ENCODE assay signal across 23 cellular contexts in the genomic region with DNA sequence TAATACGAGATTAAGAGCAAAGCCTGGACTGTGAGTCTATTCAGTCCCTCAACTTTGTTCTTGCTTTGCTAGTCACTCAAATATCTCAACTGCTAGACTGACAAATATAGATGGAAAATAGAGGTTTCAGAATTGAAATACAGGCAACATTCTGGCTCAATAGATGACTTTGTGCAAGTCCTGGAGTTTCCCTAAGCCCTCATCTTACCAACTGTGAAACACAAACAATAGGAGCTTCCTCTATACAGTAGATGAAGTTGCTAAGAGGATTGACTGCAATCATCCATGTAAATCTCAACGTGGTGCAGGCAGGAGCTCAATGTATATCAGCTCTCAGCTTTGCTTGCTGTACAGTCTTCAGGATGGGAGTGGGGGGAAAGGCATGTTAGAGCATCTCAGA. TPM values are rescaled to one million over a fixed set of nuclear protein-coding genes. Genes with fewer than 3 reads are reported as not detected.
DNase-seq lines count a peak whose midpoint lies in the region; ATAC-seq and TF ChIP-seq lines count a peak whose summit lies in the region.
"Had no signal": no experiment of that assay in that cellular context is flagged by ENCODE, and none has a peak within 500 bp of the region (broad histone marks: within the 10 kb centered on the region; RNA-seq: fewer than 3 reads in every experiment).

No MANE protein-coding gene starts in this region.

- no peaks in the 10 kb centered on the region for H3K36me3 ChIP-seq in naive thymus-derived CD4-positive, alpha-beta T cell (ENCODE audit: control insufficient read depth in 2 of 3, insufficient read depth in 3 of 3, low read length in 3 of 3)
- H3K36me3 ChIP-seq in spleen = no peaks in the 10 kb centered on the region
- H3K36me3 ChIP-seq: HAP-1, Peyer's patch had no signal

- POLR2A ChIA-PET in activated CD4-positive, alpha-beta T cell treated with anti-CD3 and anti-CD28 coated beads for 36 hours (lab: Charles Lee) = no interaction called here
- POLR2A ChIA-PET in naive thymus-derived CD4-positive, alpha-beta T cell (lab: Charles Lee) = no interaction called here

- no peaks in the 10 kb centered on the region for H3K4me1 ChIP-seq in naive thymus-derived CD4-positive, alpha-beta T cell (ENCODE audit: control insufficient read depth in 2 of 2, insufficient read depth in 2 of 2, low read length in 2 of 2)
- H3K4me1 ChIP-seq in spleen = peaks cover 14 to 96% (median 49%) of the 10 kb centered on the region in 6 donors
- H3K4me1 ChIP-seq: HAP-1 had no signal

- TF ChIP-seq CTCF in chondrocyte (IDR thresholded peaks at IDR 0.05) (no peak), spleen (IDR thresholded peaks at IDR 0.05 in 8 of 11, conservative IDR thresholded peaks at IDR 0.05 in 3 of 11) (no peak)

- CTCF ChIA-PET in activated CD4-positive, alpha-beta T cell treated with anti-CD3 and anti-CD28 coated beads for 36 hours (lab: Charles Lee) = interaction anchor here (0.6 to 0.8 kb wide), 2 partner anchors 9 to 68 kb away, joined by 3 to 4 read pairs; no protein-coding TSS in a partner anchor
- CTCF ChIA-PET in naive thymus-derived CD4-positive, alpha-beta T cell (lab: Charles Lee) = interaction anchor here (0.5 to 1.1 kb wide), 3 partner anchors 33 to 1556 kb away, joined by 3 read pairs; no protein-coding TSS in a partner anchor

- no peak overlapping the region for H3K4me3 ChIP-seq in naive thymus-derived CD4-positive, alpha-beta T cell (ENCODE audit: low read length)
- H3K4me3 ChIP-seq in spleen = no peak overlapping the region
- H3K4me3 ChIP-seq: GM23338, HAP-1, Peyer's patch had no signal

- 57 to 68% (median 59%) methylated on average over 2 of the region's 2 CpGs for WGBS in spleen, 5 donors

- H3K36me3 Mint-ChIP-seq in activated CD4-positive, alpha-beta T cell treated with anti-CD3 and anti-CD28 coated beads for 36 hours (ENCODE audit: low read depth) = no peaks in the 10 kb centered on the region
- H3K36me3 Mint-ChIP-seq in naive thymus-derived CD4-positive, alpha-beta T cell = no peaks in the 10 kb centered on the region
- H3K36me3 Mint-ChIP-seq in chondrocyte (ENCODE audit: low read depth) = no peaks in the 10 kb centered on the region

- no peaks in the 10 kb centered on the region for H3K27me3 ChIP-seq in naive thymus-derived CD4-positive, alpha-beta T cell (ENCODE audit: control insufficient read depth in 2 of 2, insufficient read depth in 2 of 2, low read length in 2 of 2)
- H3K27me3 ChIP-seq in spleen (replicated peaks in 1 of 7) = no peaks in the 10 kb centered on the region
- H3K27me3 ChIP-seq: Peyer's patch had no signal

- intact Hi-C loops in activated CD4-positive, alpha-beta T cell treated with anti-CD3 and anti-CD28 coated beads for 36 hours (cut with DNase I, micrococcal nuclease) = no loop called here
- intact Hi-C loops in naive thymus-derived CD4-positive, alpha-beta T cell (cut with micrococcal nuclease) = no loop called here
- intact Hi-C loops in spleen (cut with DNase I; ENCODE audit: low total_unique reads) = no loop called here

- H3K9me3 ChIP-seq in naive thymus-derived CD4-positive, alpha-beta T cell (ENCODE audit: control insufficient read depth in 2 of 3, low read length in 3 of 3) = no peaks in the 10 kb centered on the region
- no peaks in the 10 kb centered on the region for H3K9me3 ChIP-seq in spleen
- H3K9me3 ChIP-seq: HAP-1, Peyer's patch had no signal

- no peak overlapping the region for H3K27ac ChIP-seq in naive thymus-derived CD4-positive, alpha-beta T cell (ENCODE audit: low read depth, low read length)
- H3K27ac ChIP-seq in spleen = peak overlapping the region in 1 of 8 donors; percentile 88
- H3K27ac ChIP-seq: C4-2B, Peyer's patch had no signal

- no peak for DNase-seq in activated CD4-positive, alpha-beta T cell treated with anti-CD3 and anti-CD28 coated beads for 36 hours
- DNase-seq in activated CD4-positive, alpha-beta T cell treated with anti-CD3 and anti-CD28 coated beads for 1 hour = no peak
- DNase-seq in MV-4-11 (lab: John Stamatoyannopoulos, UW) (peak; percentile 36), chondrocyte (ENCODE audit: low spot score) (no peak), spleen (no peak), NCI-H1436 treated with DMSO at 0.1 percent for 48 hours (lab: John Stamatoyannopoulos, UW) (no peak)
- no peak for DNase-seq in naive thymus-derived CD4-positive, alpha-beta T cell
- DNase-seq: 8988T, DMS53, GDM1, KG1, NCI-H1092 treated with DMSO at 0.1 percent for 48 hours, NCI-H146, NCI-H2029, NCI-H2227 treated with DMSO at 0.1 percent for 48 hours, NCI-H510A, Peyer's patch had no signal

- peaks cover 14% of the 10 kb centered on the region for H3K4me1 Mint-ChIP-seq in activated CD4-positive, alpha-beta T cell treated with anti-CD3 and anti-CD28 coated beads for 36 hours
- peaks cover 6 to 14% (median 12%) of the 10 kb centered on the region in 7 donors for H3K4me1 Mint-ChIP-seq in naive thymus-derived CD4-positive, alpha-beta T cell
- peaks cover 11% of the 10 kb centered on the region for H3K4me1 Mint-ChIP-seq in chondrocyte (ENCODE audit: low read depth)
- H3K4me1 Mint-ChIP-seq: GM23338 had no signal

- no peak for TF ChIP-seq POLR2A in spleen (IDR thresholded peaks at IDR 0.05)

- peaks cover 5% of the 10 kb centered on the region for H3K27me3 Mint-ChIP-seq in activated CD4-positive, alpha-beta T cell treated with anti-CD3 and anti-CD28 coated beads for 36 hours
- peaks cover 0 to 14% (median 0%) of the 10 kb centered on the region in 5 donors for H3K27me3 Mint-ChIP-seq in naive thymus-derived CD4-positive, alpha-beta T cell
- peaks cover 35% of the 10 kb centered on the region for H3K27me3 Mint-ChIP-seq in chondrocyte (ENCODE audit: low read depth)

- H3K4me3 Mint-ChIP-seq in activated CD4-positive, alpha-beta T cell treated with anti-CD3 and anti-CD28 coated beads for 36 hours = no peak overlapping the region
- H3K4me3 Mint-ChIP-seq in naive thymus-derived CD4-positive, alpha-beta T cell = no peak overlapping the region
- H3K4me3 Mint-ChIP-seq in chondrocyte (ENCODE audit: unreplicated experiment) = no peak overlapping the region
- H3K4me3 Mint-ChIP-seq: GM23338 had no signal

- no peaks in the 10 kb centered on the region for H3K9me3 Mint-ChIP-seq in activated CD4-positive, alpha-beta T cell treated with anti-CD3 and anti-CD28 coated beads for 36 hours (ENCODE audit: low read depth)
- H3K9me3 Mint-ChIP-seq in naive thymus-derived CD4-positive, alpha-beta T cell = peaks cover 0 to 5% (median 0%) of the 10 kb centered on the region in 11 donors
- no peaks in the 10 kb centered on the region for H3K9me3 Mint-ChIP-seq in chondrocyte (ENCODE audit: low read depth)
- H3K9me3 Mint-ChIP-seq: GM23338 had no signal

- no peak overlapping the region for H3K27ac Mint-ChIP-seq in activated CD4-positive, alpha-beta T cell treated with anti-CD3 and anti-CD28 coated beads for 36 hours
- H3K27ac Mint-ChIP-seq in naive thymus-derived CD4-positive, alpha-beta T cell = no peak overlapping the region
- H3K27ac Mint-ChIP-seq in chondrocyte (ENCODE audit: unreplicated experiment) = no peak overlapping the region
- H3K27ac Mint-ChIP-seq: GM23338 had no signal

- ATAC-seq in activated CD4-positive, alpha-beta T cell treated with anti-CD3 and anti-CD28 coated beads for 36 hours = peak; percentile 60
- peak; percentile 17 for ATAC-seq in naive thymus-derived CD4-positive, alpha-beta T cell
- no peak for ATAC-seq in GM21717 (IDR thresholded peaks at IDR 0.05; ENCODE audit: unreplicated experiment)
- ATAC-seq: GM23338, SK-N-SH treated with all-trans-retinoic acid at 6 μM for 48 hours had no signal

RNA-seq across cellular contexts. Expression of gene MPEG1, which starts 6.2 kb away (rescaled TPM):
- not detected for total RNA-seq in activated CD4-positive, alpha-beta T cell treated with anti-CD3 and anti-CD28 coated beads for 36 hours
- 100 to 1,000 TPM in 1 of 5 experiments, 10 to 100 TPM in 1, 1 to 10 TPM in 2, not detected in 1; 4.2 to 187 (median 13.8) TPM for total RNA-seq in naive thymus-derived CD4-positive, alpha-beta T cell
- polyA plus RNA-seq in naive thymus-derived CD4-positive, alpha-beta T cell = under 1 TPM; 0.26 to 0.53 TPM
- total RNA-seq in chondrocyte = not detected in 3 replicates
- total RNA-seq in spleen = 100 to 1,000 TPM; 195 to 410 (median 317) TPM
- polyA plus RNA-seq in spleen = 10 to 100 TPM; 46.0 to 61.4 (median 58.6) TPM
- total RNA-seq: GM23338, HT1080 had no signal
- polyA plus RNA-seq: GM23338 had no signal

RNA-seq across cellular contexts. Expression of gene DTX4, which starts 47.0 kb away (rescaled TPM):
- under 1 TPM; 0.07 to 0.11 TPM for total RNA-seq in activated CD4-positive, alpha-beta T cell treated with anti-CD3 and anti-CD28 coated beads for 36 hours
- total RNA-seq in naive thymus-derived CD4-positive, alpha-beta T cell = 1 to 10 TPM in 4 of 5 experiments, under 1 TPM in 1; 0.22 to 3.9 (median 2.2) TPM
- under 1 TPM; 0.22 to 0.35 TPM for polyA plus RNA-seq in naive thymus-derived CD4-positive, alpha-beta T cell
- total RNA-seq in chondrocyte (3.1 to 4.4 TPM (median 3.4 TPM) in 3 replicates), spleen (10 to 100 TPM in 5 of 7 donors, 1 to 10 TPM in 2; 8.3 to 19.1 (median 14.4) TPM)
- 1 to 10 TPM; 3.9 to 4.9 (median 4.0) TPM for polyA plus RNA-seq in spleen
